2 cellular contexts compared by ENCODE assay signal in the genomic region with DNA sequence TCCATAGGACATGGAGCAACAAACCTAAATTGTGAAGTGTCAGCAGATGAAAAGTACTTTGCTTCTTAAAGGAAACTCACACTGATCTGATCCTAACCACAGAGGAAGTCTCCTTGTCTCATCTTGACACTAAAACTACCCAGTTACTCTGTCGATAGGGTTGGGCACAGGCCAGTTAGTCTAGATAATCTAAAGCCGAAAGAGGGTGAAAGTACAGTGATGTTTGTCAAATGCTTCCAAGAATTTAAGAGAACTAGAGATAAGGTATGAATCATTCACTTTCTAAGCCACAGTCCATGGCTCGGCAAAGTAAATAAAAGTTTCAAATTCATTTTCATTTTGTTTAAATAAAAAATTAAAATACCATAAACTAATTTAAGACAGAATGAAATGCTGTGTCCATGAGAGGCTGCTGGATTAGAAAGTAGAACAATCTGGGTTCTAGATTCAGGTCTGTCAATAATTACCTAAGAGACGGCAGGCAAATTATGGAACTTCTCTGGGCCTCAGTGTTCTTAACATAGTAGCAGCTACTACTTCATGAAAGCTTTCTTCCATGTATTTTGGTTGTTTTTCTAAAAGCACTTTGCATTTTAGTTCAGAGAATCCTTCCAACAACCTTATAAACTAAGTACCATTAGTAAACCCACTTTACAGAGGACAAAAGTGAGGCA.
TF ChIP-seq lines count a peak whose summit lies in the region.

No MANE protein-coding gene starts in this region.

TF ChIP-seq in IMR-90, 13 proteins besides CTCF, POLR2A, EP300 and RAD21:
- TF ChIP-seq USF2 (IDR thresholded peaks at IDR 0.05; ENCODE audit: low read depth, low read length) (no peak), CHD1 (IDR thresholded peaks at IDR 0.05; ENCODE audit: low read depth, low read length) (no peak), RFX5 (IDR thresholded peaks at IDR 0.05; ENCODE audit: low read depth, low read length) (no peak), BHLHE40 (IDR thresholded peaks at IDR 0.05; ENCODE audit: low read depth, low read length) (no peak), MXI1 (IDR thresholded peaks at IDR 0.05; ENCODE audit: borderline replicate concordance, low read depth, low read length) (no peak), CEBPB (IDR thresholded peaks at IDR 0.05; ENCODE audit: low read depth, low read length) (no peak), RCOR1 (IDR thresholded peaks at IDR 0.05; ENCODE audit: insufficient replicate concordance, low read length) (no peak), NFE2L2 (IDR thresholded peaks at IDR 0.05; ENCODE audit: low read depth, low read length) (no peak), MAFK (IDR thresholded peaks at IDR 0.05; ENCODE audit: low read depth, low read length) (no peak), MAZ (IDR thresholded peaks at IDR 0.05; ENCODE audit: borderline replicate concordance, low read depth, low read length) (no peak), SMC3 (IDR thresholded peaks at IDR 0.05; ENCODE audit: low read depth, low read length) (no peak), FOS (IDR thresholded peaks at IDR 0.05; ENCODE audit: low read depth, low read length) (no peak)
- TF ChIP-seq, protein P1, sequence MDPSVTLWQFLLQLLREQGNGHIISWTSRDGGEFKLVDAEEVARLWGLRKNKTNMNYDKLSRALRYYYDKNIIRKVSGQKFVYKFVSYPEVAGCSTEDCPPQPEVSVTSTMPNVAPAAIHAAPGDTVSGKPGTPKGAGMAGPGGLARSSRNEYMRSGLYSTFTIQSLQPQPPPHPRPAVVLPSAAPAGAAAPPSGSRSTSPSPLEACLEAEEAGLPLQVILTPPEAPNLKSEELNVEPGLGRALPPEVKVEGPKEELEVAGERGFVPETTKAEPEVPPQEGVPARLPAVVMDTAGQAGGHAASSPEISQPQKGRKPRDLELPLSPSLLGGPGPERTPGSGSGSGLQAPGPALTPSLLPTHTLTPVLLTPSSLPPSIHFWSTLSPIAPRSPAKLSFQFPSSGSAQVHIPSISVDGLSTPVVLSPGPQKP (IDR thresholded peaks at IDR 0.05; ENCODE audit: borderline replicate concordance, low read depth, low read length), result no peak

TF ChIP-seq in K562, 482 proteins besides CTCF, POLR2A, EP300 and RAD21 (continued from another document):
- TF ChIP-seq, protein P2, sequence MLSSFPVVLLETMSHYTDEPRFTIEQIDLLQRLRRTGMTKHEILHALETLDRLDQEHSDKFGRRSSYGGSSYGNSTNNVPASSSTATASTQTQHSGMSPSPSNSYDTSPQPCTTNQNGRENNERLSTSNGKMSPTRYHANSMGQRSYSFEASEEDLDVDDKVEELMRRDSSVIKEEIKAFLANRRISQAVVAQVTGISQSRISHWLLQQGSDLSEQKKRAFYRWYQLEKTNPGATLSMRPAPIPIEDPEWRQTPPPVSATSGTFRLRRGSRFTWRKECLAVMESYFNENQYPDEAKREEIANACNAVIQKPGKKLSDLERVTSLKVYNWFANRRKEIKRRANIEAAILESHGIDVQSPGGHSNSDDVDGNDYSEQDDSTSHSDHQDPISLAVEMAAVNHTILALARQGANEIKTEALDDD (IDR thresholded peaks at IDR 0.05), result peak; percentile 97
- TF ChIP-seq AFF4 (CRISPR knock-in tag; IDR thresholded peaks at IDR 0.05) (no peak), ARID1B (IDR thresholded peaks at IDR 0.05) (0 out of 2 replicates have a peak, but pooled peaks have one; percentile 10), NFXL1 (CRISPR knock-in tag; IDR thresholded peaks at IDR 0.05) (no peak), MEIS2 (IDR thresholded peaks at IDR 0.05; ENCODE audit: partially characterized antibody) (no peak), ZNF76 (CRISPR knock-in tag; IDR thresholded peaks at IDR 0.05; ENCODE audit: borderline replicate concordance) (no peak)
